13 cellular contexts compared by ENCODE assay signal in the genomic region with DNA sequence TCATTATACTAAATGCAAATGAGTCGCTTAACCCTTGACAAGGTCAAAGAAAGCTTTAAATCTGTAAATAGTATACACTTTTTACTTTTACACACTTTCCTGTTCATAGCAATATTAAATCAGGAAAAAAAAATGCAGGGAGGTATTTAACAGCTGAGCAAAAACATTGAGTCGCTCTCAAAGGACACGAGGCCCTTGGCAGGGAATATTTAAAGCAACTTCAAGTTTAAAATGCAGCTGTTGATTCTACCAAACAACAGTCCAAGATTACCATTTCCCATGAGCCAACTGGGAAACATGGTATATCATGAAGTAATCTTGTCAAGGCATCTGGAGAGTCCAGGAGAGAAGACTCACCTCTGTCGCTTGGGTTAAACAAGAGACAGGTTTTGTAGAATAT.
DNase-seq lines count a peak whose midpoint lies in the region; ATAC-seq and TF ChIP-seq lines count a peak whose summit lies in the region.
"Had no signal": no experiment of that assay in that cellular context is flagged by ENCODE, and none has a peak within 500 bp of the region (broad histone marks: within the 10 kb centered on the region; RNA-seq: fewer than 3 reads in every experiment).

No MANE protein-coding gene starts in this region.

- no peak overlapping the region for H3K4me3 Mint-ChIP-seq in Calu3 (ENCODE audit: low read depth, unreplicated experiment)

- TF ChIP-seq POLR2A in gastrocnemius medialis (IDR thresholded peaks at IDR 0.05): no peak
- no peak for TF ChIP-seq POLR2A in right lobe of liver (IDR thresholded peaks at IDR 0.05)

- H3K9me3 ChIP-seq in gastrocnemius medialis (no peaks in the 10 kb centered on the region), right lobe of liver (no peaks in the 10 kb centered on the region)

- BruUV-seq in Calu3 (replicated peaks; lab: Mats Ljungman, UMichigan): no TSS peak

- H3K27me3 ChIP-seq in gastrocnemius medialis (no peaks in the 10 kb centered on the region), right lobe of liver (no peaks in the 10 kb centered on the region)

- no peaks in the 10 kb centered on the region for H3K27me3 Mint-ChIP-seq in Calu3 (ENCODE audit: unreplicated experiment)

- H3K27ac ChIP-seq in gastrocnemius medialis: peak overlapping the region in 3 of 4 donors; percentile 45 to 64 (median 55)
- no peak overlapping the region for H3K27ac ChIP-seq in right lobe of liver

- H3K4me1 Mint-ChIP-seq in Calu3 (ENCODE audit: low read depth, unreplicated experiment): peaks cover 52% of the 10 kb centered on the region

- CTCF ChIA-PET in Calu3 (lab: Charles Lee): interaction anchor here (0.5 to 1.5 kb wide), 4 partner anchors 36 to 274 kb away, joined by 4 to 13 read pairs (median 4); partner anchors contain the start of gene CAPN2

- in situ Hi-C loops in gastrocnemius medialis (cut with MboI; ENCODE audit: low sequenced_read_pairs in 4 of 4): no loop called here

- ATAC-seq in gastrocnemius medialis (peak in 1 of 2 donors; percentile 71), right lobe of liver (no peak), HG03108 (IDR thresholded peaks at IDR 0.05; ENCODE audit: unreplicated experiment) (no peak)

- H3K4me1 ChIP-seq in gastrocnemius medialis: peaks cover 6 to 15% of the 10 kb centered on the region in 2 donors
- H3K4me1 ChIP-seq in right lobe of liver: no peaks in the 10 kb centered on the region

- WGBS in right lobe of liver (ENCODE audit: insufficient coverage, low coverage, low lambda C conversion rate, missing lambda C conversion rate): 60% methylated on average over 4 of the region's 4 CpGs

- peaks cover 92% of the 10 kb centered on the region for H3K36me3 Mint-ChIP-seq in Calu3 (ENCODE audit: insufficient read depth, unreplicated experiment)

- intact Hi-C loops in Calu3 (cut with micrococcal nuclease; ENCODE audit: unreplicated experiment): no loop called here
- intact Hi-C loops in gastrocnemius medialis (cut with DNase I; ENCODE audit: low total_unique reads): no loop called here
- intact Hi-C loops in right lobe of liver (cut with DNase I): no loop called here

- peaks cover 0 to 97% of the 10 kb centered on the region in 2 donors for H3K36me3 ChIP-seq in gastrocnemius medialis
- H3K36me3 ChIP-seq in right lobe of liver: peaks cover 0 to 56% (median 13%) of the 10 kb centered on the region in 4 donors

- H3K4me3 ChIP-seq in epithelial cell of esophagus (ENCODE audit: low read length): no peak overlapping the region
- no peak overlapping the region for H3K4me3 ChIP-seq in gastrocnemius medialis
- no peak overlapping the region for H3K4me3 ChIP-seq in right lobe of liver

- H3K27ac Mint-ChIP-seq in Calu3 (ENCODE audit: unreplicated experiment): peak overlapping the region; percentile 42

- TF ChIP-seq CTCF in Calu3 (IDR thresholded peaks at IDR 0.05; ENCODE audit: unreplicated experiment) (no peak), epithelial cell of esophagus (IDR thresholded peaks at IDR 0.05; ENCODE audit: insufficient read depth, low read depth, low read length, missing control alignments) (no peak), gastrocnemius medialis (IDR thresholded peaks at IDR 0.05 in 4 of 5, conservative IDR thresholded peaks at IDR 0.05 in 1 of 5) (no peak), right lobe of liver (IDR thresholded peaks at IDR 0.05) (no peak)

- no peaks in the 10 kb centered on the region for H3K9me3 Mint-ChIP-seq in Calu3 (ENCODE audit: low read depth, unreplicated experiment)

- DNase-seq in Calu3 (no peak), RPMI7951 (ENCODE audit: low read depth) (peak; percentile 28), epithelial cell of esophagus (ENCODE audit: low read depth) (peak; percentile 22), gastrocnemius medialis (no peak), NCI-H1694 (lab: John Stamatoyannopoulos, UW) (no peak), right lobe of liver (no peak), kidney tubule cell (ENCODE audit: low spot score) (no peak)
- DNase-seq: activated CD4-positive, alpha-beta T cell treated with anti-CD3 and anti-CD28 coated beads for 48 hours; activated gamma-delta T cell; NCI-H187; nucleus accumbens; stimulated activated naive CD4-positive, alpha-beta T cell treated with Interleukin-2 at 50 U/mL for 16 hours had no signal

Comparison
In these comparisons a context has a peak if more than half of its experiments do, and no peak if none do; other contexts are left out.
1. DNase-seq: peak in RPMI7951 (single experiment) and epithelial cell of esophagus (single experiment); none in Calu3 (single experiment), gastrocnemius medialis (0 of 2), NCI-H1694 (single experiment), right lobe of liver (0 of 3) and kidney tubule cell (single experiment).
2. H3K27ac ChIP-seq: peak in gastrocnemius medialis (3 of 4); none in right lobe of liver (0 of 3).